1 cellular context compared by ENCODE assay signal in genomic region chr9:126617740-126618133, GRCh38.
TF ChIP-seq lines count a peak whose summit lies in the region.

No MANE protein-coding gene starts in this region.

TF ChIP-seq in GM23338, 12 proteins besides CTCF, POLR2A, EP300 and RAD21 (continued from another document):
- TF ChIP-seq ZNF114 (CRISPR knock-in tag; IDR thresholded peaks at IDR 0.05) (no peak), ZNF462 (CRISPR knock-in tag; IDR thresholded peaks at IDR 0.05) (no peak), EZH2phosphoT487 (IDR thresholded peaks at IDR 0.05; ENCODE audit: unreplicated experiment) (no peak), CREB1 (CRISPR knock-in tag; IDR thresholded peaks at IDR 0.05; ENCODE audit: low read depth) (no peak), STAT1 (IDR thresholded peaks at IDR 0.05; ENCODE audit: unreplicated experiment) (no peak), ETS1 (IDR thresholded peaks at IDR 0.05) (no peak)
TF ChIP-seq in GM23338: peak in this region for 0.
